8 cellular contexts compared by ENCODE assay signal in the genomic region with DNA sequence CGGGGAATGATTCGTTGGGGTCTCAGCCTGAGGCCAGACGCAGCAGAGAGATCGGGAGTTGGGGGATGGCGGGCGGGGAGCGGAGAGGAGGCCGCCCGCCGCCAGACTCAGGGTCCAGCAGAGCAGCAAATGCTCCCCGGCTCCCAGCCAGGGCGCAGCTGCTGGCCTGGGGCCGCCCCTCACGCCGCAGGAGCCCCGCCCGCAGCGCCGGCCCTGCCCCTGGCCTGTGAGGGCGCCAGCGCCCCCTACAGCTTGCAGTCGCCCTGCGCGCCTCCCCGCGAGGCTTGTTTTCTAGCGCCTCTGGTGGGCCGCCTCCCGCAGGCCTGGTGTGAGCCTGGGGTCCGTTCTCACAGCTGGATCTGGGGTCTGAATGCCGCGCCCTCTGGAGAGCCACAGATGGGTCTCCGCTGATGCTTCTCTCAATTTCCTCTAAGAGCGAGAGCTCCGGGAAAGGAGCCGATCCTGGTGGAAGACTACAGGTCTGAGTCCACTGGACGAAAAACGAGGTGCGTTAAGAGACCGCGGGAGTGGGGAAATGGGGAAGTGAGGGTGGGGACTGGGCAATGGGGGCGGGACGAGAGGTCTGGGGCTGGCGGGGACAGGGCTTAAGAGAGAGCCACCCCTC. TPM values are rescaled to one million over a fixed set of nuclear protein-coding genes. Genes with fewer than 3 reads are reported as not detected.
DNase-seq lines count a peak whose midpoint lies in the region; ATAC-seq lines count a peak whose summit lies in the region.

No MANE protein-coding gene starts in this region.

- H3K27ac ChIP-seq in esophagus (ENCODE audit: low read depth in 2 of 2, low read length in 1 of 2) (peak overlapping the region; percentile 83 to 91), muscle layer of colon (ENCODE audit: low read depth, low read length) (peak overlapping the region; percentile 83)

- DNase-seq in DMS153 treated with DMSO at 0.1 percent for 48 hours (lab: John Stamatoyannopoulos, UW; ENCODE audit: unreplicated experiment): peak; percentile 87
- DNase-seq in HuH-7 (ENCODE audit: low spot score): peak; percentile 67
- peak; percentile 98 for DNase-seq in OCI-M1 (lab: John Stamatoyannopoulos, UW)
- peak; percentile 98 for DNase-seq in activated T-cell treated with anti-CD3 and anti-CD28 coated beads, Interleukin-2, amount 50 U/mL, for 1 hour
- DNase-seq in stimulated activated CD8-positive, alpha-beta memory T cell treated with anti-CD3 and anti-CD28 coated beads, Interleukin-7, amount 100 ng/mL, for 1 hour (ENCODE audit: low read depth in 2 of 2): peak; percentile 85 to 90

- WGBS in esophagus, 2 donors: 1% methylated on average over 36 to 44 of the region's 44 CpGs

- ATAC-seq in GM21526 (IDR thresholded peaks at IDR 0.05; ENCODE audit: low FRiP score, unreplicated experiment): peak; percentile 81

- H3K36me3 ChIP-seq in esophagus (ENCODE audit: control insufficient read depth in 2 of 2, insufficient read depth in 2 of 2, low read length in 1 of 2) (peaks cover 3% of the 10 kb centered on the region in 2 donors), muscle layer of colon (ENCODE audit: insufficient read depth, low read length) (no peaks in the 10 kb centered on the region)

- H3K9ac ChIP-seq in muscle layer of colon (ENCODE audit: low read length): peak overlapping the region; percentile 83

- H3K9me3 ChIP-seq in esophagus (ENCODE audit: control insufficient read depth in 2 of 2, insufficient read depth in 1 of 2, low read depth in 1 of 2, low read length in 1 of 2) (no peaks in the 10 kb centered on the region), muscle layer of colon (ENCODE audit: low read length) (no peaks in the 10 kb centered on the region)

- H3K4me3 ChIP-seq in esophagus (ENCODE audit: low read depth in 1 of 2, low read length in 2 of 2): peak overlapping the region; percentile 60 to 74
- peak overlapping the region; percentile 64 to 73 for H3K4me3 ChIP-seq in muscle layer of colon (ENCODE audit: low read depth in 1 of 2, low read length in 2 of 2)

- no peaks in the 10 kb centered on the region for H3K27me3 ChIP-seq in esophagus (ENCODE audit: control insufficient read depth in 1 of 2, insufficient read depth in 2 of 2, low read length in 2 of 2)
- no peaks in the 10 kb centered on the region for H3K27me3 ChIP-seq in muscle layer of colon (ENCODE audit: control insufficient read depth in 1 of 2, insufficient read depth in 2 of 2, low read length in 2 of 2)

- H3K4me1 ChIP-seq in esophagus (ENCODE audit: control insufficient read depth in 2 of 2, insufficient read depth in 2 of 2, low read length in 1 of 2): no peaks in the 10 kb centered on the region
- H3K4me1 ChIP-seq in muscle layer of colon (ENCODE audit: insufficient read depth, low read length): peaks cover 8% of the 10 kb centered on the region

RNA-seq across cellular contexts. Expression of a gene that starts 29.9 kb away (rescaled TPM):
- polyA plus RNA-seq in esophagus: 1 to 10 TPM; 4.7 to 5.7 TPM

Comparison
In these comparisons a context has a peak if more than half of its experiments do, and no peak if none do; other contexts are left out.
1. Peak in every context shown above with its lines: DNase-seq, ATAC-seq, H3K4me3 ChIP-seq and H3K27ac ChIP-seq.